ENCODE assay signal across 9 cellular contexts in genomic region chr5:103393131-103393754, GRCh38.
A peak's percentile ranks its signal among the peaks of the same experiment; 100 is the strongest.
DNase-seq lines count a peak whose midpoint lies in the region; ATAC-seq lines count a peak whose summit lies in the region.
"Had no signal": no experiment of that assay in that cellular context is flagged by ENCODE, and none has a peak within 500 bp of the region (broad histone marks: within the 10 kb centered on the region; RNA-seq: fewer than 3 reads in every experiment).

No MANE protein-coding gene starts in this region.

- ATAC-seq in HG03442 (IDR thresholded peaks at IDR 0.05; ENCODE audit: unreplicated experiment): no peak

- no peak overlapping the region for H3K4me3 ChIP-seq in Jurkat, Clone E6-1 (ENCODE audit: low read length)

- H3K27ac ChIP-seq in angular gyrus (ENCODE audit: low read depth, low read length): peak overlapping the region; percentile 31

- in situ Hi-C loops in ACHN (cut with HindIII; ENCODE audit: low pct_ligation_motif_present, low pct_unique_long_range_greater_than_20kb, low sequenced_read_pairs): no loop called here

- peak; percentile 3 for DNase-seq in ACHN
- DNase-seq in Jurkat, Clone E6-1 (ENCODE audit: low read depth, low spot score): peak; percentile 69
- peak; percentile 44 for DNase-seq in iPS-NIHi11 (ENCODE audit: low spot score)
- no peak for DNase-seq in posterior cingulate gyrus
- no peak for DNase-seq in dedifferentiated amniotic fluid mesenchymal stem cell (ENCODE audit: extremely low spot score)
- DNase-seq in effector CD8-positive, alpha-beta T cell (lab: John Stamatoyannopoulos, UW): no peak
- DNase-seq: naive B cell had no signal

- intact Hi-C loops in posterior cingulate gyrus (cut with DNase I): no loop called here

Comparison
In these comparisons a context has a peak if more than half of its experiments do, and no peak if none do; other contexts are left out.
1. DNase-seq: peak in ACHN (single experiment), Jurkat, Clone E6-1 (single experiment) and iPS-NIHi11 (single experiment); none in posterior cingulate gyrus (0 of 10), dedifferentiated amniotic fluid mesenchymal stem cell (single experiment) and effector CD8-positive, alpha-beta T cell (single experiment).